ENCODE assay signal across 9 cellular contexts in genomic region chr22:37457093-37457893, GRCh38. TPM values are rescaled to one million over a fixed set of nuclear protein-coding genes. Genes with fewer than 3 reads are reported as not detected.
DNase-seq lines count a peak whose midpoint lies in the region; ATAC-seq and TF ChIP-seq lines count a peak whose summit lies in the region.
"Had no signal": no experiment of that assay in that cellular context is flagged by ENCODE, and none has a peak within 500 bp of the region (broad histone marks: within the 10 kb centered on the region; RNA-seq: fewer than 3 reads in every experiment).

No MANE protein-coding gene starts in this region.

- TF ChIP-seq CTCF in Calu3 (IDR thresholded peaks at IDR 0.05; ENCODE audit: unreplicated experiment) = peak; percentile 96

- CTCF ChIA-PET in Calu3 (lab: Charles Lee) = interaction anchor here (0.8 to 5.4 kb wide), 7 partner anchors 12 to 143 kb away, joined by 3 to 63 read pairs (median 7); no protein-coding TSS in a partner anchor

- no peak overlapping the region for H3K4me3 Mint-ChIP-seq in Calu3 (ENCODE audit: low read depth, unreplicated experiment)
- H3K4me3 Mint-ChIP-seq: activated naive CD8-positive, alpha-beta T cell had no signal

- H3K36me3 Mint-ChIP-seq in Calu3 (ENCODE audit: insufficient read depth, unreplicated experiment) = peaks cover 30% of the 10 kb centered on the region

- no peak for ATAC-seq in HG02759 (IDR thresholded peaks at IDR 0.05; ENCODE audit: unreplicated experiment)

- no peaks in the 10 kb centered on the region for H3K27me3 Mint-ChIP-seq in Calu3 (ENCODE audit: unreplicated experiment)
- H3K27me3 Mint-ChIP-seq: activated naive CD8-positive, alpha-beta T cell had no signal

- no peaks in the 10 kb centered on the region for H3K9me3 Mint-ChIP-seq in Calu3 (ENCODE audit: low read depth, unreplicated experiment)

- DNase-seq in Calu3 (peak; percentile 95), HK-2 (ENCODE audit: unreplicated experiment) (peak; percentile 88), RPMI8226 (peak; percentile 81), globus pallidus (ENCODE audit: low spot score) (peak; percentile 21), pons (ENCODE audit: low spot score) (peak; percentile 23), ureter (ENCODE audit: low spot score) (peak; percentile 78)
- peak; percentile 76 for DNase-seq in activated T-helper 9 cell treated with anti-CD3 and anti-CD28 coated beads, Interleukin-2, amount 50 U/mL, for 16 hours (ENCODE audit: low read depth)

- intact Hi-C loops in Calu3 (cut with micrococcal nuclease; ENCODE audit: unreplicated experiment) = loop anchor here (1.0 to 5.0 kb wide), 3 partner anchors 28 to 190 kb away; no protein-coding TSS in a partner anchor

- no TSS peak for BruUV-seq in Calu3 (replicated peaks; lab: Mats Ljungman, UMichigan)

- peaks cover 58% of the 10 kb centered on the region for H3K4me1 Mint-ChIP-seq in Calu3 (ENCODE audit: low read depth, unreplicated experiment)

- H3K27ac Mint-ChIP-seq in Calu3 (ENCODE audit: unreplicated experiment) = no peak overlapping the region
- H3K27ac Mint-ChIP-seq: activated naive CD8-positive, alpha-beta T cell had no signal

RNA-seq across cellular contexts. Expression of gene MFNG, which starts 28.9 kb away (rescaled TPM):
- total RNA-seq in Calu3 (2022) = 19.0 and 22.1 TPM in 2 replicates
- 20.3 TPM for total RNA-seq in ureter

RNA-seq across cellular contexts. Expression of gene ELFN2, which starts 30.0 kb away (rescaled TPM):
- total RNA-seq in Calu3 (2022) (1.5 and 2.8 TPM in 2 replicates), ureter (0.10 TPM)

Comparison
In these comparisons a context has a peak if more than half of its experiments do, and no peak if none do; other contexts are left out.
1. DNase-seq: peak in every context shown above with its lines; median percentile 95 in Calu3; 88 in HK-2; 81 in RPMI8226; 78 in ureter; 76 in activated T-helper 9 cell treated with anti-CD3 and anti-CD28 coated beads, Interleukin-2, amount 50 U/mL, for 16 hours; 23 in pons; 21 in globus pallidus.